ENCODE assay signal across 1 cellular context in genomic region chr3:16176391-16177030, GRCh38.
TF ChIP-seq lines count a peak whose summit lies in the region.

No MANE protein-coding gene starts in this region.

TF ChIP-seq in IMR-90, 13 proteins besides CTCF, POLR2A, EP300 and RAD21:
- TF ChIP-seq MXI1 (IDR thresholded peaks at IDR 0.05; ENCODE audit: borderline replicate concordance, low read depth, low read length) (0 out of 2 replicates have a peak, but pooled peaks have one; percentile 12), MAFK (IDR thresholded peaks at IDR 0.05; ENCODE audit: low read depth, low read length) (no peak)
